Comparison of ENCODE assay signal across 22 cellular contexts in genomic region chr19:35292421-35292820, GRCh38. TPM values are rescaled to one million over a fixed set of nuclear protein-coding genes. Genes with fewer than 3 reads are reported as not detected.
DNase-seq lines count a peak whose midpoint lies in the region; TF ChIP-seq lines count a peak whose summit lies in the region.
"Had no signal": no experiment of that assay in that cellular context is flagged by ENCODE, and none has a peak within 500 bp of the region (broad histone marks: within the 10 kb centered on the region; RNA-seq: fewer than 3 reads in every experiment).

No MANE protein-coding gene starts in this region.

- H3K4me3 ChIP-seq in BLaER1 (no peak overlapping the region), osteoblast (ENCODE audit: insufficient read depth, low read length) (no peak overlapping the region)
- H3K4me3 ChIP-seq: GM12878 had no signal

- no peak overlapping the region for H2AFZ ChIP-seq in osteoblast (ENCODE audit: low read length)

- no peaks in the 10 kb centered on the region for H3K79me2 ChIP-seq in osteoblast (ENCODE audit: insufficient read depth, low read length)

- H3K9ac ChIP-seq in BLaER1 = no peak overlapping the region

- DNase-seq in NCI-H146 treated with DMSO at 0.1 percent for 48 hours (lab: John Stamatoyannopoulos, UW; ENCODE audit: unreplicated experiment) = peak; percentile 11
- peak; percentile 73 for DNase-seq in osteoblast (ENCODE audit: insufficient read length, low spot score, missing footprints)
- no peak for DNase-seq in UCSD-AML1 (lab: John Stamatoyannopoulos, UW; ENCODE audit: unreplicated experiment)
- no peak for DNase-seq in KBM-7
- no peak for DNase-seq in NCI-H2227 treated with DMSO at 0.1 percent for 48 hours (lab: John Stamatoyannopoulos, UW)
- DNase-seq in GDM1 (lab: John Stamatoyannopoulos, UW) = no peak
- DNase-seq: AML-193, DMS79, H9, HFFc6, MM.1S, NCI-H1092 treated with DMSO at 0.1 percent for 48 hours, NCI-H1436 treated with DMSO at 0.1 percent for 48 hours, NCI-H2171, NCI-H524 treated with DMSO at 0.1 percent for 48 hours, NCI-H82, SHP77 had no signal

- in situ Hi-C loops in KBM-7 (cut with MboI; ENCODE audit: low pct_unique_long_range_greater_than_20kb, low sequenced_read_pairs) = no loop called here

- H3K27ac ChIP-seq in BLaER1 (no peak overlapping the region), cingulate gyrus (ENCODE audit: low read depth, low read length) (peak overlapping the region; percentile 99), osteoblast (ENCODE audit: low read depth, low read length) (no peak overlapping the region)

- H3K4me1 ChIP-seq in BLaER1 = peaks cover 77% of the 10 kb centered on the region
- H3K4me1 ChIP-seq in osteoblast (ENCODE audit: insufficient read depth, low read length) = no peaks in the 10 kb centered on the region

- no peaks in the 10 kb centered on the region for H3K36me3 ChIP-seq in BLaER1
- no peaks in the 10 kb centered on the region for H3K36me3 ChIP-seq in osteoblast (ENCODE audit: insufficient read depth, low read length)

- no peak for TF ChIP-seq CTCF in osteoblast (IDR thresholded peaks at IDR 0.05; ENCODE audit: extremely low read depth, low read depth, low read length)

- H3K27me3 ChIP-seq in BLaER1 = no peaks in the 10 kb centered on the region
- H3K27me3 ChIP-seq in osteoblast (ENCODE audit: insufficient read depth, low read length) = peaks cover 31% of the 10 kb centered on the region

- H3K4me2 ChIP-seq in BLaER1 (peak overlapping the region; percentile 77), osteoblast (ENCODE audit: insufficient read depth, low read length) (no peak overlapping the region)

- H4K20me1 ChIP-seq in BLaER1 (no peaks in the 10 kb centered on the region), osteoblast (ENCODE audit: insufficient read depth, low read length) (no peaks in the 10 kb centered on the region)

- H3K9me3 ChIP-seq in BLaER1 (no peaks in the 10 kb centered on the region), osteoblast (ENCODE audit: low read depth, low read length) (no peaks in the 10 kb centered on the region)

RNA-seq across cellular contexts. Expression of gene MAG, which starts 0.5 kb away (rescaled TPM):
- total RNA-seq in osteoblast = not detected in 2 replicates
- total RNA-seq: A172, H9, HFFc6, RPMI7951 had no signal

RNA-seq across cellular contexts. Expression of gene HAMP, which starts 10.1 kb away (rescaled TPM):
- total RNA-seq in osteoblast = not detected in 2 replicates
- total RNA-seq: A172, HFFc6, RPMI7951 had no signal

RNA-seq across cellular contexts. Expression of gene USF2, which starts 23.7 kb away (rescaled TPM):
- 66.2 and 74.0 TPM in 2 replicates for total RNA-seq in osteoblast

RNA-seq across cellular contexts. Expression of gene CD22, which starts 36.6 kb away (rescaled TPM):
- total RNA-seq in osteoblast = under 0.01 TPM in 1 of 2 replicates, not detected in the other
- total RNA-seq: H9 had no signal

RNA-seq across cellular contexts. Expression of gene LSR, which starts 43.6 kb away (rescaled TPM):
- total RNA-seq in osteoblast = 0.29 and 0.36 TPM in 2 replicates

Comparison
In these comparisons a context has a peak if more than half of its experiments do, and no peak if none do; other contexts are left out.
1. DNase-seq: peak in NCI-H146 treated with DMSO at 0.1 percent for 48 hours (single experiment) and osteoblast (single experiment); none in UCSD-AML1 (single experiment), KBM-7 (single experiment), NCI-H2227 treated with DMSO at 0.1 percent for 48 hours (single experiment) and GDM1 (single experiment).